In genomic region chr11:59802639-59803176, GRCh38 we compare ENCODE assay signal across 8 cellular contexts. TPM values are rescaled to one million over a fixed set of nuclear protein-coding genes. Genes with fewer than 3 reads are reported as not detected.
DNase-seq lines count a peak whose midpoint lies in the region; ATAC-seq and TF ChIP-seq lines count a peak whose summit lies in the region.

No MANE protein-coding gene starts in this region.

- H3K9me3 ChIP-seq in Loucy (ENCODE audit: insufficient read depth, low read depth, low read length) (no peaks in the 10 kb centered on the region), endodermal cell (ENCODE audit: control insufficient read depth, low read length) (no peaks in the 10 kb centered on the region)

- H3F3A ChIP-seq in Loucy (ENCODE audit: low read depth): no peaks in the 10 kb centered on the region

- H3K27ac ChIP-seq in endodermal cell (ENCODE audit: low read depth, low read length): no peak overlapping the region

- H4K20me1 ChIP-seq in Loucy (ENCODE audit: insufficient read depth, low read length, poor library complexity, severe bottlenecking): no peaks in the 10 kb centered on the region

- H3K9ac ChIP-seq in Loucy (ENCODE audit: low read depth, low read length, poor library complexity, severe bottlenecking): peak overlapping the region; percentile 40
- H3K9ac ChIP-seq in endodermal cell (ENCODE audit: extremely low read depth, low read length, poor library complexity, severe bottlenecking): no peak overlapping the region

- peak overlapping the region; percentile 66 for H3K4me2 ChIP-seq in Loucy (ENCODE audit: low read depth, low read length, poor library complexity, severe bottlenecking)

- H3K27me3 ChIP-seq in Loucy (ENCODE audit: insufficient read depth, low read length, poor library complexity, severe bottlenecking) (no peaks in the 10 kb centered on the region), endodermal cell (ENCODE audit: control insufficient read depth, insufficient read depth, low read length, poor library complexity, severe bottlenecking) (no peaks in the 10 kb centered on the region)

- peaks cover 32% of the 10 kb centered on the region for H3K4me1 Mint-ChIP-seq in endodermal cell

- peaks cover 53% of the 10 kb centered on the region for H3K36me3 Mint-ChIP-seq in endodermal cell (ENCODE audit: low read depth)

- TF ChIP-seq CTCF in GM12874 (IDR thresholded peaks at IDR 0.05; ENCODE audit: insufficient read depth, low read depth, low read length) (peak; percentile 44; the same call in 1 of the 2 replicates), Loucy (conservative IDR thresholded peaks at IDR 0.05; ENCODE audit: low read length) (peak; percentile 81), endodermal cell (conservative IDR thresholded peaks at IDR 0.05) (peak; percentile 69)

- H3K9me3 Mint-ChIP-seq in endodermal cell: no peaks in the 10 kb centered on the region

- no peaks in the 10 kb centered on the region for H3K27me3 Mint-ChIP-seq in endodermal cell (ENCODE audit: insufficient read depth)

- peaks cover 4% of the 10 kb centered on the region for H3K79me2 ChIP-seq in Loucy (ENCODE audit: insufficient read depth, low read length)

- H3K9me2 ChIP-seq in Loucy (replicated peaks; ENCODE audit: low read depth, low read length): no peaks in the 10 kb centered on the region

- H2AFZ ChIP-seq in Loucy (ENCODE audit: low read length): peak overlapping the region; percentile 66; the same call in 1 of the 2 replicates

- 71 to 73% methylated on average over 3 to 4 of the region's 4 CpGs for WGBS in endodermal cell (ENCODE audit: insufficient coverage in 1 of 2, insufficient read length in 1 of 2), 2 experiments

- H3K36me3 ChIP-seq in Loucy (ENCODE audit: insufficient read depth, low read length) (peaks cover 23% of the 10 kb centered on the region; the same call in 1 of the 2 replicates), endodermal cell (ENCODE audit: control insufficient read depth, insufficient read depth, low read length) (peaks cover 70% of the 10 kb centered on the region)

- H3K4me1 ChIP-seq in Loucy (ENCODE audit: insufficient read depth, low read length, poor library complexity, severe bottlenecking): peaks cover 30% of the 10 kb centered on the region
- peaks cover 19% of the 10 kb centered on the region for H3K4me1 ChIP-seq in endodermal cell (ENCODE audit: control insufficient read depth, insufficient read depth, low read length)

- no peak overlapping the region for H3K27ac Mint-ChIP-seq in endodermal cell

- H3K4me3 ChIP-seq in Loucy (ENCODE audit: low read length, poor library complexity, severe bottlenecking): peak overlapping the region; percentile 47
- H3K4me3 ChIP-seq in endodermal cell (ENCODE audit: low read length): no peak overlapping the region

- no peak overlapping the region for H3K4me3 Mint-ChIP-seq in endodermal cell

- DNase-seq in Ammon's horn (ENCODE audit: low spot score) (peak; percentile 80), T-helper 9 cell (peak; percentile 18), endodermal cell (no peak), myocyte (ENCODE audit: low read depth) (peak; percentile 60), cortex of kidney (lab: John Stamatoyannopoulos, UW) (no peak)

- no peak for ATAC-seq in HG02571 (IDR thresholded peaks at IDR 0.05; ENCODE audit: unreplicated experiment)

RNA-seq across cellular contexts. Expression of gene MRPL16, which starts 7.9 kb away (rescaled TPM):
- total RNA-seq in endodermal cell: 10 to 100 TPM; 52.8 to 58.4 TPM
- 48.9 TPM for polyA plus RNA-seq in endodermal cell (2013, experiment 1 of 2)
- 41.5 TPM for polyA plus RNA-seq in endodermal cell (2013, experiment 2 of 2)
- 35.2 and 42.6 TPM in 2 replicates for total RNA-seq in myocyte
- polyA plus RNA-seq in myocyte (2012): 40.9 TPM

RNA-seq across cellular contexts. Expression of gene CBLIF, which starts 42.6 kb away (rescaled TPM):
- total RNA-seq in endodermal cell (not detected), myocyte (not detected in 2 replicates)
- polyA plus RNA-seq in endodermal cell (2013, experiment 1 of 2): not detected
- polyA plus RNA-seq in endodermal cell (2013, experiment 2 of 2): not detected
- polyA plus RNA-seq in myocyte (2012): not detected

RNA-seq across cellular contexts. Expression of gene STX3, which starts 47.5 kb away (rescaled TPM):
- total RNA-seq in endodermal cell: 100 to 1,000 TPM; 119 to 160 TPM
- 27.9 TPM for polyA plus RNA-seq in endodermal cell (2013, experiment 1 of 2)
- 23.5 TPM for polyA plus RNA-seq in endodermal cell (2013, experiment 2 of 2)
- total RNA-seq in myocyte: 18.3 and 19.0 TPM in 2 replicates
- 13.5 TPM for polyA plus RNA-seq in myocyte (2012)

Comparison
In these comparisons a context has a peak if more than half of its experiments do, and no peak if none do; other contexts are left out.
1. DNase-seq: peak in Ammon's horn (single experiment), T-helper 9 cell (single experiment) and myocyte (single experiment); none in endodermal cell (single experiment) and cortex of kidney (single experiment).
2. Peak in every context shown above with its lines, with median percentiles within 50 percentile points of each other: CTCF ChIP-seq.